ENCODE assay signal across 11 cellular contexts in genomic region chr6:100573169-100573568, GRCh38.
DNase-seq lines count a peak whose midpoint lies in the region; ATAC-seq and TF ChIP-seq lines count a peak whose summit lies in the region.
"Had no signal": no experiment of that assay in that cellular context is flagged by ENCODE, and none has a peak within 500 bp of the region (broad histone marks: within the 10 kb centered on the region; RNA-seq: fewer than 3 reads in every experiment).

No MANE protein-coding gene starts in this region.

- CTCF ChIA-PET in MCF 10A (lab: Yijun Ruan, JAX) = interaction anchor here (1.3 kb wide), 1 partner anchor 16 kb away, joined by 3 read pairs; no protein-coding TSS in a partner anchor
- CTCF ChIA-PET in Panc1 (lab: Charles Lee) = no interaction called here

- TF ChIP-seq POLR2A in breast epithelium (IDR thresholded peaks at IDR 0.05) (no peak), heart left ventricle (IDR thresholded peaks at IDR 0.05) (no peak)

- no peak overlapping the region for H3K4me3 Mint-ChIP-seq in MCF 10A (ENCODE audit: unreplicated experiment)

- H3K36me3 Mint-ChIP-seq in MCF 10A (ENCODE audit: insufficient read depth, unreplicated experiment) = peaks cover 26% of the 10 kb centered on the region

- H3K9me3 ChIP-seq in breast epithelium (peaks cover 0 to 7% of the 10 kb centered on the region in 2 donors), Panc1 (ENCODE audit: control insufficient read depth, insufficient read depth, low read depth, low read length) (no peaks in the 10 kb centered on the region), upper lobe of right lung (no peaks in the 10 kb centered on the region), heart left ventricle (peaks cover 0 to 10% (median 0%) of the 10 kb centered on the region in 12 donors)

- POLR2A ChIA-PET in MCF 10A (lab: Yijun Ruan, JAX) = no interaction called here
- POLR2A ChIA-PET in Panc1 (lab: Charles Lee) = no interaction called here

- H3K4me3 ChIP-seq in breast epithelium (no peak overlapping the region), Panc1 (ENCODE audit: low read depth in 2 of 2, low read length in 2 of 2) (no peak overlapping the region), fibroblast of the aortic adventitia (ENCODE audit: low read depth, low read length) (no peak overlapping the region), upper lobe of right lung (no peak overlapping the region), heart left ventricle (no peak overlapping the region)
- H3K4me3 ChIP-seq: dorsolateral prefrontal cortex had no signal

- intact Hi-C loops in MCF 10A (cut with micrococcal nuclease) = loop anchor here (2.0 kb wide), 1 partner anchor 456 kb away; no protein-coding TSS in a partner anchor
- intact Hi-C loops in breast epithelium (cut with DNase I; ENCODE audit: low total_unique reads) = no loop called here
- intact Hi-C loops in Panc1 (cut with micrococcal nuclease; ENCODE audit: unreplicated experiment) = no loop called here
- intact Hi-C loops in upper lobe of right lung (cut with DNase I) = no loop called here
- intact Hi-C loops in heart left ventricle (cut with DNase I) = no loop called here

- in situ Hi-C loops in Panc1 (cut with HindIII; ENCODE audit: low pct_unique_long_range_greater_than_20kb, low sequenced_read_pairs) = no loop called here

- no peak overlapping the region for H3K27ac ChIP-seq in breast epithelium
- no peak overlapping the region for H3K27ac ChIP-seq in Panc1 (ENCODE audit: low read length)
- no peak overlapping the region for H3K27ac ChIP-seq in upper lobe of right lung
- H3K27ac ChIP-seq in heart left ventricle = no peak overlapping the region
- H3K27ac ChIP-seq: dorsolateral prefrontal cortex, parathyroid adenoma had no signal

- DNase-seq in MCF 10A (ENCODE audit: unreplicated experiment) (peak; percentile 46), breast epithelium (ENCODE audit: low spot score in 2 of 2) (no peak), Panc1 (ENCODE audit: low read depth, low spot score) (no peak), fibroblast of the aortic adventitia (ENCODE audit: low read depth) (peak; percentile 70), upper lobe of right lung (no peak), heart left ventricle (no peak)
- DNase-seq: dorsolateral prefrontal cortex, NCI-H1436 had no signal

- no peak for ATAC-seq in Panc1
- ATAC-seq in upper lobe of right lung = no peak
- no peak for ATAC-seq in GM18520 (IDR thresholded peaks at IDR 0.05; ENCODE audit: unreplicated experiment)
- no peak for ATAC-seq in GM18909 (IDR thresholded peaks at IDR 0.05; ENCODE audit: poor library complexity, unreplicated experiment)
- ATAC-seq in heart left ventricle = no peak

- H3K27ac Mint-ChIP-seq in MCF 10A (ENCODE audit: low read depth, unreplicated experiment) = no peak overlapping the region

- H3K4me1 ChIP-seq in breast epithelium = no peaks in the 10 kb centered on the region
- H3K4me1 ChIP-seq in Panc1 (ENCODE audit: control insufficient read depth, insufficient read depth, low read length) = no peaks in the 10 kb centered on the region
- H3K4me1 ChIP-seq in upper lobe of right lung = no peaks in the 10 kb centered on the region
- no peaks in the 10 kb centered on the region for H3K4me1 ChIP-seq in heart left ventricle
- H3K4me1 ChIP-seq: parathyroid adenoma had no signal

- H3K36me3 ChIP-seq in breast epithelium (peaks cover 3% of the 10 kb centered on the region), Panc1 (ENCODE audit: control insufficient read depth, insufficient read depth, low read length) (no peaks in the 10 kb centered on the region), upper lobe of right lung (no peaks in the 10 kb centered on the region), heart left ventricle (peaks cover 0 to 14% (median 4%) of the 10 kb centered on the region in 9 donors)

- H3K27me3 Mint-ChIP-seq in MCF 10A (ENCODE audit: insufficient read depth, unreplicated experiment) = no peaks in the 10 kb centered on the region

- H3K9me3 Mint-ChIP-seq in MCF 10A (ENCODE audit: unreplicated experiment) = no peaks in the 10 kb centered on the region

- no TSS peak for BruUV-seq in MCF 10A (replicated peaks; lab: Mats Ljungman, UMichigan)
- BruUV-seq in Panc1 (replicated peaks; lab: Mats Ljungman, UMichigan) = no TSS peak

- no peaks in the 10 kb centered on the region for H3K4me1 Mint-ChIP-seq in MCF 10A (ENCODE audit: insufficient read depth, unreplicated experiment)

- peak; percentile 22 for TF ChIP-seq CTCF in MCF 10A (IDR thresholded peaks at IDR 0.05; ENCODE audit: unreplicated experiment)
- TF ChIP-seq CTCF in breast epithelium (IDR thresholded peaks at IDR 0.05) = no peak
- peak; percentile 31; the same call in 1 of the 2 replicates for TF ChIP-seq CTCF in Panc1 (IDR thresholded peaks at IDR 0.05)
- peak; percentile 49 for TF ChIP-seq CTCF in fibroblast of the aortic adventitia (IDR thresholded peaks at IDR 0.05; ENCODE audit: insufficient read depth, low read length)
- TF ChIP-seq CTCF in upper lobe of right lung (IDR thresholded peaks at IDR 0.05) = peak; percentile 20
- TF ChIP-seq CTCF in heart left ventricle (IDR thresholded peaks at IDR 0.05) = peak in 3 of 12 donors; percentile 13 to 16 (median 15)

- H3K27me3 ChIP-seq in breast epithelium (no peaks in the 10 kb centered on the region), Panc1 (ENCODE audit: control insufficient read depth, insufficient read depth, low read length) (no peaks in the 10 kb centered on the region), upper lobe of right lung (no peaks in the 10 kb centered on the region), heart left ventricle (no peaks in the 10 kb centered on the region)
- H3K27me3 ChIP-seq: dorsolateral prefrontal cortex had no signal

Comparison
In these comparisons a context has a peak if more than half of its experiments do, and no peak if none do; other contexts are left out.
1. DNase-seq: peak in MCF 10A (single experiment) and fibroblast of the aortic adventitia (single experiment); none in breast epithelium (0 of 2), Panc1 (single experiment), upper lobe of right lung (single experiment) and heart left ventricle (0 of 5).
2. CTCF ChIP-seq: peak in MCF 10A (single experiment), Panc1 (single experiment), fibroblast of the aortic adventitia (single experiment) and upper lobe of right lung (single experiment); none in breast epithelium (0 of 3).